ENCODE assay signal across 8 cellular contexts in the genomic region with DNA sequence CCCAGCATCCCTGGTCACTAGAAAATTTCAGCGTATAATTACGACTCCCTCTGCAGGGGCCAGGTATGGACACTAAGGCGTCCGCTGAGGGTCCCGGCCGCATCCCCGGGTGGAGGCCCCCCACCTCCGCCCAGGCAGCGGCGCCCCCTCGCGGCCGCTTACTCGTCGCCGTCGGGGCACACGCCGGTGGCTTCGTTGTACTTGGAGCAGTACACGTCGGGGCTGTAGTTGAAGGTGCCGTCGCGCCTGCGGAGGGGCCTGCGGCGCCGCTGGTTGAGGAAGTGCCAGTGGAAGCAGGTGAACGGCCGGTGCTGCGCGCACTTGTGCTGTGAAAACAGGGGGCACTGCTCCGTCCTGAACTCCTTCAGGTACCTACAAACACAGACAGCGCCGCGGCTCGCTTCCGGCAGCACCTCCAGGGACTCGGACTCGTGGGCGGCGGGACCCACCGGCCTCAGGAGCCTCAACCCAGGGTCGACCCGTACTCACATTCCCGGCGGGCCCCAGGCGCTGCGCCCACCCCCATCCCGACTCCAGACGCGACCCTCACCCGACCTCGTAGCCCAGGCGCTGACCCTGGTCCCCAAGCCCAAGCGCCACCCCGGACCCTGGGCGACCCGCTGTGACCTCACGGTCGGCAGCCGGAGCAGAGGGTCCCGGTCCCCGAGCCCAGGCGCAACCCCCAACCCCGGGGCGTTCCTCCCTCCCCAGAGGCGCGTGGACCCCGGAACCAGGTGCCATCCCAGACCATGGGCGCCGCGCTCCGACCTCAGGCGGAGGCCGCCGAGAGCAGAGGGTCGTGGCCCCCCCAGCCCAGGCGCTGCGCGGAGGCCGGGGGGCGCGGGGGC. TPM values are rescaled to one million over a fixed set of nuclear protein-coding genes. Genes with fewer than 3 reads are reported as not detected.
A peak's percentile ranks its signal among the peaks of the same experiment; 100 is the strongest.
DNase-seq lines count a peak whose midpoint lies in the region; ATAC-seq and TF ChIP-seq lines count a peak whose summit lies in the region.

No MANE protein-coding gene starts in this region.

- H3K27me3 ChIP-seq in prostate gland (replicated peaks; ENCODE audit: insufficient read depth) = no peaks in the 10 kb centered on the region

- peak overlapping the region; percentile 95 to 98 for H3K4me3 ChIP-seq in prostate gland

- TF ChIP-seq POLR2A in prostate gland (IDR thresholded peaks at IDR 0.05) = no peak

- peak; percentile 22 for DNase-seq in NCI-H2029 (lab: John Stamatoyannopoulos, UW)
- DNase-seq in NCI-H2029 treated with DMSO at 0.1 percent for 48 hours (lab: John Stamatoyannopoulos, UW) = no peak
- peak; percentile 33 for DNase-seq in RWPE1 (ENCODE audit: low spot score)
- peak; percentile 66 for DNase-seq in activated naive CD4-positive, alpha-beta T cell treated with Interleukin-2 at 50 U/mL for 16 hours
- peak in 37 of 42 donors; percentile 14 to 77 (median 46) for DNase-seq in head of caudate nucleus
- DNase-seq in prostate gland (ENCODE audit: low spot score) = no peak
- no peak for DNase-seq in dedifferentiated amniotic fluid mesenchymal stem cell (ENCODE audit: extremely low spot score)

- intact Hi-C loops in head of caudate nucleus (cut with DNase I) = loop anchor here (10.0 kb wide), 1 partner anchor 109 kb away; a partner anchor contains a TSS
- intact Hi-C loops in prostate gland (cut with DNase I) = loop anchor here (10.0 kb wide), 1 partner anchor 201 kb away; a partner anchor contains a TSS

- H3K4me1 ChIP-seq in prostate gland (replicated peaks) = no peaks in the 10 kb centered on the region

- no peaks in the 10 kb centered on the region for H3K9me3 ChIP-seq in prostate gland

- H3K36me3 ChIP-seq in prostate gland = peaks cover 0 to 3% of the 10 kb centered on the region in 2 donors

- WGBS in prostate gland = 3% methylated on average over 72 of the region's 85 CpGs

- H3K27ac ChIP-seq in RWPE1 (peak overlapping the region; percentile 94), prostate gland (peak overlapping the region; percentile 84 to 87)

- POLR2A ChIA-PET in RWPE1 (lab: Yijun Ruan, JAX; ENCODE audit: low non-redundant PET) = no interaction called here

- CTCF ChIA-PET in RWPE1 (lab: Yijun Ruan, JAX) = interaction anchor here (0.7 kb wide), 1 partner anchor 121 kb away, joined by 3 read pairs; no protein-coding TSS in a partner anchor

- peak; percentile 57 for ATAC-seq in HG03520 (IDR thresholded peaks at IDR 0.05; ENCODE audit: unreplicated experiment)

- peak; percentile 79 for TF ChIP-seq CTCF in RWPE1 (conservative IDR thresholded peaks at IDR 0.05; ENCODE audit: low read depth)
- TF ChIP-seq CTCF in prostate gland (IDR thresholded peaks at IDR 0.05) = peak; percentile 25 to 60 (median 47)

RNA-seq across cellular contexts. Expression of a gene that starts 0.6 kb away (rescaled TPM):
- 10 to 100 TPM; 32.6 to 96.7 TPM for total RNA-seq in prostate gland

RNA-seq across cellular contexts. Expression of a gene that starts 6.6 kb away (rescaled TPM):
- 10 to 100 TPM; 12.3 to 24.0 TPM for total RNA-seq in prostate gland

RNA-seq across cellular contexts. Expression of a gene that starts 17.0 kb away (rescaled TPM):
- total RNA-seq in prostate gland = 10 to 100 TPM; 26.0 to 45.2 TPM

RNA-seq across cellular contexts. Expression of a gene that starts 30.4 kb away (rescaled TPM):
- 1 to 10 TPM in 1 of 2 donors, not detected in 1; 5.7 TPM for total RNA-seq in prostate gland

Comparison
In these comparisons a context has a peak if more than half of its experiments do, and no peak if none do; other contexts are left out.
1. DNase-seq: peak in NCI-H2029 (single experiment), RWPE1 (single experiment), activated naive CD4-positive, alpha-beta T cell treated with Interleukin-2 at 50 U/mL for 16 hours (single experiment) and head of caudate nucleus (37 of 42); none in NCI-H2029 treated with DMSO at 0.1 percent for 48 hours (single experiment), prostate gland (single experiment) and dedifferentiated amniotic fluid mesenchymal stem cell (single experiment).